In genomic region chr19:49335071-49335783, GRCh38 we compare ENCODE assay signal across 9 cellular contexts. TPM values are rescaled to one million over a fixed set of nuclear protein-coding genes. Genes with fewer than 3 reads are reported as not detected.
DNase-seq lines count a peak whose midpoint lies in the region; ATAC-seq lines count a peak whose summit lies in the region.
"Had no signal": no experiment of that assay in that cellular context is flagged by ENCODE, and none has a peak within 500 bp of the region (broad histone marks: within the 10 kb centered on the region; RNA-seq: fewer than 3 reads in every experiment).

TSS of gene CD37 (plus strand) at chr19:49335406. CDS start at chr19:49335541, 135 bp downstream.

- in situ Hi-C loops in G401 (cut with HindIII; ENCODE audit: low sequenced_read_pairs), result no loop called here

- intact Hi-C loops in Right ventricle myocardium inferior (cut with DNase I), result loop anchor here (10.0 kb wide), 1 partner anchor 110 kb away; no protein-coding TSS in a partner anchor
- intact Hi-C loops in left cardiac atrium (cut with DNase I), result no loop called here

- ATAC-seq in Right ventricle myocardium inferior (no peak), left cardiac atrium (no peak)

- peak; percentile 81 for DNase-seq in Right ventricle myocardium inferior (ENCODE audit: missing footprints)
- no peak for DNase-seq in left cardiac atrium
- peak; percentile 76 for DNase-seq in activated CD8-positive, alpha-beta memory T cell treated with anti-CD3 and anti-CD28 coated beads, Interleukin-2, amount 50 U/mL, for 48 hours
- peak; percentile 43 for DNase-seq in islet precursor cell
- peak; percentile 31 for DNase-seq in stimulated activated naive CD4-positive, alpha-beta T cell treated with Interleukin-2 at 50 U/mL for 16 hours (lab: John Stamatoyannopoulos, UW)
- no peak for DNase-seq in retina
- DNase-seq in G401 (ENCODE audit: low spot score), result no peak
- DNase-seq in NCI-H446 (lab: John Stamatoyannopoulos, UW), result no peak

RNA-seq across cellular contexts. Expression of gene CD37, which starts in this region (rescaled TPM):
- total RNA-seq in Right ventricle myocardium inferior, result 9.1 TPM
- total RNA-seq in left cardiac atrium, result 10 to 100 TPM in 1 of 2 donors, 1 to 10 TPM in 1; 7.1 to 10.6 TPM
- total RNA-seq in G401 (2014; rRNA removed; shearing (Covaris generic)), result not detected in 2 replicates
- total RNA-seq: kidney epithelial cell had no signal

Comparison
In these comparisons a context has a peak if more than half of its experiments do, and no peak if none do; other contexts are left out.
1. DNase-seq: peak in Right ventricle myocardium inferior (single experiment), activated CD8-positive, alpha-beta memory T cell treated with anti-CD3 and anti-CD28 coated beads, Interleukin-2, amount 50 U/mL, for 48 hours (single experiment), islet precursor cell (single experiment) and stimulated activated naive CD4-positive, alpha-beta T cell treated with Interleukin-2 at 50 U/mL for 16 hours (single experiment); none in left cardiac atrium (single experiment), retina (single experiment), G401 (single experiment) and NCI-H446 (0 of 2).